Comparison of ENCODE assay signal across 1 cellular context in the genomic region with DNA sequence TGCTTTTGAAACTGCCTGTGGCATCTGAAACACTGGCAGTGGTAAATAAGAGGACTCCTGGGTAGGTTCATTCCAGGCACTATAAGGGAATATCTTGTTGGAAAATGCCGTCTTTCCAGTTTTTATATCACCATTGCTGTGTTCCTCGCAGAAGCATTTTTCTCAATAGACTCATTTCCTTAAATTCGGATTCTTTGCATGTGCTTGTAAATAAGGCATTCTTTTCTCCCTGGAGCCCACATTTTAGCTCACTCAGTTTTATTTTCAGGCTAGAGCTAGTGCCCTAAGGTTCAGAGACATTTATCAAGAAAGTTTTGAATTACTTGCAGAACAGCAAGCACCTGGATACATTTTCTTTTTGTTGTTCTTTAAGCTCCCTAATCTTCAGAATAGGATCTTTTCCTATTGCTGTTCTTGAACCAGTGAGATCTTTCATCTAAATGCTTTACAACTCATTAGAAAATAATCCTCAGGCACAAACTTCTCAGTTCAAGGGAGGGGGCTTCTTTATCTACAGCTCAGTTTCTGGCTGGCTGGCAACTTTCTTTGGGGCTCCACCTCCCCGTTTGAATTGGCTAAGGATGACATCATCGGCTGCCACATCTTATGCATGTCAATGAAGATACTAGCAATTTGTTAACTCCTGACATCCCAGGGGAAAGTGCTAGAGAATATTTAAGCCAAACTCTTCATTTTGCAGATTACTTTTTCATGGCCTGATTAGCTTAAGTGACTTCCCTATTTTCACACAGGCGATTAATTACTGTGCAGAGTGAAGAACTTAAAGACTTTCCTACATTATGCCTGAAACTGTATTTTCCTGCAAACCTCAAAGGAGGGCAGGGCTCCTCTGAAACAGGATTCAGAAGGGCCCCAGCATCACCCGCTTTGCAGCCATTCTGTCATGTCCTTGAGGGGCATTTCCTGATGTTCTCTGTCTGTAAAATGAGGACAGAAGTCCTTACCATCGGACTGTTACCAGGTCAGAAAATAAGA.
TF ChIP-seq lines count a peak whose summit lies in the region.

No MANE protein-coding gene starts in this region.

TF ChIP-seq in WTC11, 78 proteins besides CTCF, POLR2A, EP300 and RAD21 (continued from another document):
- no peak for TF ChIP-seq GTF2I (CRISPR knock-in tag; conservative IDR thresholded peaks at IDR 0.05)
